8 cellular contexts compared by ENCODE assay signal in the genomic region with DNA sequence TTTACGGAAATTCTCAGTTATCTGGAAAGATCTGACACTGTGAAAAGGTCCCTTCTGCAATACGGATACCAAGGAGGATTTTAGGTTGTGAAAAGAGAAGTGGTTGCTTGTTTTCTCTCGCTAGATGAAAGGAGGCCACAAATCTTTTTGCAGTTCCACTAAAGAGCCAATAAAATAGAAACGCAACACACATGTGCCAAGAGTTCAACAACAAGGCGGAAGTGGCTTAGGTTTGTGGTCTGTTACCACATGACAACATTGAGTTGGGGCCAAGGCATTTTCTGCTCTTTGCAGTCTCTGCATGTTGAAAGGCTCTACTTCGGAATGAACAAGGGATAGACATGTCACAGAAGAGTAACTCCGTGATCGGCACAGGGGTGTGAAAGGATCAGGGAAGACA.
A peak's percentile ranks its signal among the peaks of the same experiment; 100 is the strongest.
DNase-seq lines count a peak whose midpoint lies in the region; ATAC-seq and TF ChIP-seq lines count a peak whose summit lies in the region.

No MANE protein-coding gene starts in this region.

- no peaks in the 10 kb centered on the region for H3K9me3 ChIP-seq in CD8-positive, alpha-beta T cell (ENCODE audit: low read length)

- TF ChIP-seq CTCF in CD8-positive, alpha-beta T cell (IDR thresholded peaks at IDR 0.05) = no peak
- TF ChIP-seq CTCF in foreskin keratinocyte (conservative IDR thresholded peaks at IDR 0.05) = no peak

- CTCF ChIA-PET in CD8-positive, alpha-beta T cell (lab: Charles Lee) = no interaction called here

- H3K36me3 ChIP-seq in CD8-positive, alpha-beta T cell (ENCODE audit: insufficient read depth, low read length) = no peaks in the 10 kb centered on the region

- DNase-seq in CD8-positive, alpha-beta T cell = peak in 6 of 7 experiments; percentile 12 to 60 (median 38)
- DNase-seq in activated CD4-positive, alpha-beta T cell treated with anti-CD3 and anti-CD28 coated beads for 48 hours = peak; percentile 34
- DNase-seq in foreskin keratinocyte = peak; percentile 15 to 53
- no peak for DNase-seq in SHP77 treated with DMSO at 0.1 percent for 48 hours (lab: John Stamatoyannopoulos, UW)
- DNase-seq in left lobe of liver (ENCODE audit: low spot score) = no peak
- no peak for DNase-seq in NCI-H1092 treated with DMSO at 0.1 percent for 48 hours (lab: John Stamatoyannopoulos, UW)

- H3K4me1 ChIP-seq in CD8-positive, alpha-beta T cell (ENCODE audit: insufficient read depth, low read length) = peaks cover 16% of the 10 kb centered on the region
- H3K4me1 ChIP-seq in foreskin keratinocyte = no peaks in the 10 kb centered on the region

- no peaks in the 10 kb centered on the region for H3K27me3 ChIP-seq in CD8-positive, alpha-beta T cell (ENCODE audit: insufficient read depth, low read length)
- no peaks in the 10 kb centered on the region for H3K27me3 ChIP-seq in foreskin keratinocyte

- H3K4me1 Mint-ChIP-seq in CD8-positive, alpha-beta T cell (ENCODE audit: low read depth) = peaks cover 22% of the 10 kb centered on the region

- peak overlapping the region; percentile 20 for H3K4me3 ChIP-seq in CD8-positive, alpha-beta T cell (ENCODE audit: low read depth, low read length)

- peak overlapping the region; percentile 2 for H3K4me3 Mint-ChIP-seq in CD8-positive, alpha-beta T cell

- no peak overlapping the region for H3K27ac Mint-ChIP-seq in CD8-positive, alpha-beta T cell

- peaks cover 2% of the 10 kb centered on the region for H3K9me3 Mint-ChIP-seq in CD8-positive, alpha-beta T cell

- no peaks in the 10 kb centered on the region for H3K36me3 Mint-ChIP-seq in CD8-positive, alpha-beta T cell

- peak; percentile 67 for ATAC-seq in CD8-positive, alpha-beta T cell
- ATAC-seq in GM19468 (IDR thresholded peaks at IDR 0.05; ENCODE audit: extremely low read depth, unreplicated experiment) = peak; percentile 95
- ATAC-seq in HG03457 (IDR thresholded peaks at IDR 0.05; ENCODE audit: unreplicated experiment) = peak; percentile 87
- no peak for ATAC-seq in foreskin keratinocyte
- ATAC-seq in left lobe of liver = no peak

- POLR2A ChIA-PET in CD8-positive, alpha-beta T cell (lab: Charles Lee) = no interaction called here

- intact Hi-C loops in CD8-positive, alpha-beta T cell (cut with DNase I, micrococcal nuclease) = loop anchor here (10.0 kb wide), 1 partner anchor 119 kb away; the partner anchor contains the start of gene OSR1 (in 2 of the 2)

- H3K27ac ChIP-seq in CD8-positive, alpha-beta T cell (ENCODE audit: low read depth, low read length) = no peak overlapping the region
- no peak overlapping the region for H3K27ac ChIP-seq in foreskin keratinocyte

- peaks cover 32% of the 10 kb centered on the region for H3K27me3 Mint-ChIP-seq in CD8-positive, alpha-beta T cell (ENCODE audit: low read depth)

Comparison
In these comparisons a context has a peak if more than half of its experiments do, and no peak if none do; other contexts are left out.
1. ATAC-seq: peak in CD8-positive, alpha-beta T cell (single experiment), GM19468 (single experiment) and HG03457 (single experiment); none in foreskin keratinocyte (single experiment) and left lobe of liver (single experiment).
2. DNase-seq: peak in CD8-positive, alpha-beta T cell (6 of 7), activated CD4-positive, alpha-beta T cell treated with anti-CD3 and anti-CD28 coated beads for 48 hours (single experiment) and foreskin keratinocyte (2 of 2); none in SHP77 treated with DMSO at 0.1 percent for 48 hours (single experiment), left lobe of liver (single experiment) and NCI-H1092 treated with DMSO at 0.1 percent for 48 hours (single experiment).